ENCODE assay signal across 24 cellular contexts in the genomic region with DNA sequence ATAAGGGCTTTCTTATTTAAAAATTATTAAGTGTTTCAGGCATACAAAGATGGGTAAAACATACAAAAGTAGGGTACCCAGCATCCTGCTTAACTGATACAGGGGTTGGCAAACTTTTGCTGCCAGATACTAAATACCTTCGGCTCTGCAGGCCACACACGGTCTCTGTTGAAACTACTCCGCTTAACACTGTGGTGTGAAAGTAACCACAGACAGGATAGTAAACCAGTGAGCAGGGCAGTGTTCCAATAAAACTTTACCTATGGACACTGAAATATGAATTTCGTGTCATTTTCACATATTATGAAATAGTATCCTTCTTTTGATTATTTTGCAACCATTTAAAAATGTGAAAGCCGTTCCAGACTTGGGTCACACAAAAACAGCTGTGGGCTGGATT.
DNase-seq lines count a peak whose midpoint lies in the region; ATAC-seq and TF ChIP-seq lines count a peak whose summit lies in the region.
"Had no signal": no experiment of that assay in that cellular context is flagged by ENCODE, and none has a peak within 500 bp of the region (broad histone marks: within the 10 kb centered on the region; RNA-seq: fewer than 3 reads in every experiment).

No MANE protein-coding gene starts in this region.

- WGBS in endodermal cell (ENCODE audit: insufficient coverage in 1 of 2, insufficient read length in 1 of 2), 2 experiments, result 92 to 93% methylated on average over 4 to 5 of the region's 5 CpGs

- H3K9ac ChIP-seq in Karpas-422 (ENCODE audit: low read length), result no peak overlapping the region
- no peak overlapping the region for H3K9ac ChIP-seq in adipocyte (ENCODE audit: low read length)
- no peak overlapping the region for H3K9ac ChIP-seq in endodermal cell (ENCODE audit: extremely low read depth, low read length, poor library complexity, severe bottlenecking)

- DNase-seq in AG10803 (ENCODE audit: low read depth) (peak; percentile 19), Karpas-422 (peak; percentile 4), adipocyte (ENCODE audit: low read depth) (peak; percentile 24), endodermal cell (peak; percentile 4), amniotic stem cell (lab: John Stamatoyannopoulos, UW) (no peak), middle frontal gyrus (ENCODE audit: extremely low spot score, low spot score) (no peak)
- DNase-seq in CD4-positive, alpha-beta memory T cell, result no peak
- DNase-seq: AML-193; C1 segment of cervical spinal cord; Caco-2; CD8-positive, alpha-beta T cell; KG1; NCI-H1048; NCI-H1417; NCI-H1694 treated with DMSO at 0.1 percent for 48 hours; NCI-H2081; NCI-H2227 treated with DMSO at 0.1 percent for 48 hours; NCI-H510A; NCI-H69; OCI-M1; SIG-M5 had no signal

- no peaks in the 10 kb centered on the region for H3K36me3 ChIP-seq in Karpas-422 (ENCODE audit: insufficient read depth, low read length)
- H3K36me3 ChIP-seq in adipocyte (ENCODE audit: control insufficient read depth, insufficient read depth, low read length, severe bottlenecking), result no peaks in the 10 kb centered on the region
- peaks cover 13% of the 10 kb centered on the region for H3K36me3 ChIP-seq in endodermal cell (ENCODE audit: control insufficient read depth, insufficient read depth, low read length)
- H3K36me3 ChIP-seq in CD4-positive, alpha-beta memory T cell (ENCODE audit: insufficient read depth, low read length), result no peaks in the 10 kb centered on the region

- no peaks in the 10 kb centered on the region for H3K79me2 ChIP-seq in Karpas-422 (ENCODE audit: low read length)

- H3K4me1 ChIP-seq in Karpas-422 (ENCODE audit: low read length), result no peaks in the 10 kb centered on the region
- H3K4me1 ChIP-seq in adipocyte (ENCODE audit: control insufficient read depth, insufficient read depth, low read length), result peaks cover 43% of the 10 kb centered on the region
- peaks cover 12% of the 10 kb centered on the region for H3K4me1 ChIP-seq in endodermal cell (ENCODE audit: control insufficient read depth, insufficient read depth, low read length)
- H3K4me1 ChIP-seq in CD4-positive, alpha-beta memory T cell (ENCODE audit: insufficient read depth, low read length), result peaks cover 11% of the 10 kb centered on the region

- CTCF ChIA-PET in CD4-positive, alpha-beta memory T cell (lab: Charles Lee; ENCODE audit: partially characterized antibody), result no interaction called here

- H3K9me2 ChIP-seq in Karpas-422 (replicated peaks; ENCODE audit: insufficient read depth, low read length), result no peaks in the 10 kb centered on the region

- intact Hi-C loops in CD4-positive, alpha-beta memory T cell (cut with micrococcal nuclease), result no loop called here

- no peak overlapping the region for H3K4me2 ChIP-seq in Karpas-422 (ENCODE audit: low read depth, low read length, poor library complexity, severe bottlenecking)

- no peaks in the 10 kb centered on the region for H3K9me3 ChIP-seq in Karpas-422 (ENCODE audit: low read length)
- peaks cover 8% of the 10 kb centered on the region for H3K9me3 ChIP-seq in adipocyte (ENCODE audit: control insufficient read depth, low read length)
- H3K9me3 ChIP-seq in endodermal cell (ENCODE audit: control insufficient read depth, low read length), result peaks cover 17% of the 10 kb centered on the region
- no peaks in the 10 kb centered on the region for H3K9me3 ChIP-seq in CD4-positive, alpha-beta memory T cell (ENCODE audit: control insufficient read depth in 1 of 2, low read length in 2 of 2)
- H3K9me3 ChIP-seq: Caco-2 had no signal

- TF ChIP-seq CTCF in AG10803 (conservative IDR thresholded peaks at IDR 0.05; ENCODE audit: low read length) (no peak), endodermal cell (conservative IDR thresholded peaks at IDR 0.05) (no peak)

- H3K4me1 Mint-ChIP-seq in endodermal cell, result peaks cover 37% of the 10 kb centered on the region
- H3K4me1 Mint-ChIP-seq in CD4-positive, alpha-beta memory T cell, result peaks cover 1 to 10% (median 8%) of the 10 kb centered on the region in 4 donors

- H3K4me3 ChIP-seq in AG10803 (ENCODE audit: low read length) (no peak overlapping the region), Karpas-422 (ENCODE audit: low read length) (no peak overlapping the region), adipocyte (ENCODE audit: low read length) (no peak overlapping the region), endodermal cell (ENCODE audit: low read length) (no peak overlapping the region)
- H3K4me3 ChIP-seq in CD4-positive, alpha-beta memory T cell (ENCODE audit: low read length in 2 of 2), result no peak overlapping the region
- H3K4me3 ChIP-seq: SK-N-MC had no signal

- H2AFZ ChIP-seq in Karpas-422 (ENCODE audit: low read length), result no peak overlapping the region

- H3K9me3 Mint-ChIP-seq in endodermal cell, result peaks cover 16% of the 10 kb centered on the region
- H3K9me3 Mint-ChIP-seq in CD4-positive, alpha-beta memory T cell, result peaks cover 0 to 20% (median 15%) of the 10 kb centered on the region in 8 donors

- no peak for ATAC-seq in GM21619 (IDR thresholded peaks at IDR 0.05; ENCODE audit: unreplicated experiment)
- ATAC-seq: CD8-positive, alpha-beta T cell; HCT116 had no signal

- H4K20me1 ChIP-seq in Karpas-422 (ENCODE audit: insufficient read depth, low read depth, low read length), result no peaks in the 10 kb centered on the region

- no peaks in the 10 kb centered on the region for H3K27me3 ChIP-seq in Karpas-422 (ENCODE audit: low read length)
- H3K27me3 ChIP-seq in adipocyte (replicated peaks; ENCODE audit: control insufficient read depth, insufficient read depth, low read length), result no peaks in the 10 kb centered on the region
- no peaks in the 10 kb centered on the region for H3K27me3 ChIP-seq in endodermal cell (ENCODE audit: control insufficient read depth, insufficient read depth, low read length, poor library complexity, severe bottlenecking)
- no peaks in the 10 kb centered on the region for H3K27me3 ChIP-seq in CD4-positive, alpha-beta memory T cell (ENCODE audit: insufficient read depth, low read length)

- no peak overlapping the region for H3K27ac Mint-ChIP-seq in endodermal cell
- H3K27ac Mint-ChIP-seq in CD4-positive, alpha-beta memory T cell, result no peak overlapping the region
- H3K27ac Mint-ChIP-seq: CD8-positive, alpha-beta T cell had no signal

- POLR2A ChIA-PET in CD4-positive, alpha-beta memory T cell (lab: Charles Lee; ENCODE audit: partially characterized antibody), result no interaction called here

- H3K4me3 Mint-ChIP-seq in endodermal cell, result no peak overlapping the region
- H3K4me3 Mint-ChIP-seq in CD4-positive, alpha-beta memory T cell, result no peak overlapping the region
- H3K4me3 Mint-ChIP-seq: CD8-positive, alpha-beta T cell had no signal

- H3K27me3 Mint-ChIP-seq in endodermal cell (ENCODE audit: insufficient read depth), result no peaks in the 10 kb centered on the region
- peaks cover 12% of the 10 kb centered on the region in 2 donors for H3K27me3 Mint-ChIP-seq in CD4-positive, alpha-beta memory T cell

- H3K36me3 Mint-ChIP-seq in endodermal cell (ENCODE audit: low read depth), result peaks cover 17% of the 10 kb centered on the region
- no peaks in the 10 kb centered on the region for H3K36me3 Mint-ChIP-seq in CD4-positive, alpha-beta memory T cell
- H3K36me3 Mint-ChIP-seq: CD8-positive, alpha-beta T cell had no signal

- no peak overlapping the region for H3K27ac ChIP-seq in Karpas-422 (ENCODE audit: low read length)
- no peak overlapping the region for H3K27ac ChIP-seq in endodermal cell (ENCODE audit: low read depth, low read length)
- no peak overlapping the region for H3K27ac ChIP-seq in CD4-positive, alpha-beta memory T cell (ENCODE audit: low read depth, low read length)
- H3K27ac ChIP-seq: SK-N-MC had no signal

Comparison
In these comparisons a context has a peak if more than half of its experiments do, and no peak if none do; other contexts are left out.
1. DNase-seq: peak in AG10803 (single experiment), Karpas-422 (single experiment), adipocyte (single experiment) and endodermal cell (single experiment); none in CD4-positive, alpha-beta memory T cell (0 of 5), amniotic stem cell (single experiment) and middle frontal gyrus (single experiment).